26 cellular contexts compared by ENCODE assay signal in genomic region chr17:57819867-57820266, GRCh38.
"Had no signal": no experiment of that assay in that cellular context is flagged by ENCODE, and none has a peak within 500 bp of the region (broad histone marks: within the 10 kb centered on the region; RNA-seq: fewer than 3 reads in every experiment).

No MANE protein-coding gene starts in this region.

- H3K9me3 ChIP-seq: left lung, mucosa of descending colon, ovary, right atrium auricular region, right lobe of liver, tibial nerve, uterus had no signal

- H3K36me3 ChIP-seq: left lung, ovary, right atrium auricular region, right lobe of liver, tibial nerve, uterus had no signal

- H3K27me3 ChIP-seq: ovary, right atrium auricular region, right lobe of liver, tibial nerve, uterus had no signal

- ATAC-seq: left colon; left lung; mucosa of descending colon; naive thymus-derived CD4-positive, alpha-beta T cell; natural killer cell treated with Interleukin-12 subunit alpha and Interleukin-12 subunit beta and Interleukin-15 and Interleukin-18, amount 100 ng/mL, for 72 hours; right lobe of liver; stimulated activated memory B cell treated with anti-CD40 and anti-IgM and Interleukin-4, amounts not matched to agents 10 μg/mL and 1 μg/mL and 100 μg/mL, for 72 hours; stimulated activated naive CD8-positive, alpha-beta T cell treated with anti-CD3 and anti-CD28 coated beads, Interleukin-15, amount 100 ng/mL, for 72 hours had no signal

- H3K4me3 Mint-ChIP-seq: memory B cell; naive thymus-derived CD4-positive, alpha-beta T cell; natural killer cell treated with Interleukin-12 subunit alpha and Interleukin-12 subunit beta and Interleukin-15 and Interleukin-18, amount 100 ng/mL, for 72 hours; stimulated activated memory B cell treated with anti-CD40 and anti-IgM and Interleukin-4, amounts not matched to agents 10 μg/mL and 1 μg/mL and 100 μg/mL, for 72 hours; stimulated activated naive CD8-positive, alpha-beta T cell treated with anti-CD3 and anti-CD28 coated beads, Interleukin-15, amount 100 ng/mL, for 72 hours; type B pancreatic cell had no signal

- H3K36me3 Mint-ChIP-seq: naive thymus-derived CD4-positive, alpha-beta T cell; natural killer cell treated with Interleukin-12 subunit alpha and Interleukin-12 subunit beta and Interleukin-15 and Interleukin-18, amount 100 ng/mL, for 72 hours; stimulated activated memory B cell treated with anti-CD40 and anti-IgM and Interleukin-4, amounts not matched to agents 10 μg/mL and 1 μg/mL and 100 μg/mL, for 72 hours; type B pancreatic cell had no signal

- FAIRE-seq: kidney had no signal

- H3K4me3 ChIP-seq: left lung, lung, mucosa of descending colon, ovary, right atrium auricular region, right lobe of liver, smooth muscle cell, tibial nerve, uterus had no signal

- H3K27ac Mint-ChIP-seq: memory B cell; naive thymus-derived CD4-positive, alpha-beta T cell; natural killer cell treated with Interleukin-12 subunit alpha and Interleukin-12 subunit beta and Interleukin-15 and Interleukin-18, amount 100 ng/mL, for 72 hours; progenitor cell of endocrine pancreas; stimulated activated memory B cell treated with anti-CD40 and anti-IgM and Interleukin-4, amounts not matched to agents 10 μg/mL and 1 μg/mL and 100 μg/mL, for 72 hours; stimulated activated naive CD8-positive, alpha-beta T cell treated with anti-CD3 and anti-CD28 coated beads, Interleukin-15, amount 100 ng/mL, for 72 hours; type B pancreatic cell had no signal

- H3K9me3 Mint-ChIP-seq: memory B cell; naive thymus-derived CD4-positive, alpha-beta T cell; natural killer cell treated with Interleukin-12 subunit alpha and Interleukin-12 subunit beta and Interleukin-15 and Interleukin-18, amount 100 ng/mL, for 72 hours; stimulated activated memory B cell treated with anti-CD40 and anti-IgM and Interleukin-4, amounts not matched to agents 10 μg/mL and 1 μg/mL and 100 μg/mL, for 72 hours; stimulated activated naive CD8-positive, alpha-beta T cell treated with anti-CD3 and anti-CD28 coated beads, Interleukin-15, amount 100 ng/mL, for 72 hours; type B pancreatic cell had no signal

- H3K27ac ChIP-seq: left lung, ovary, right atrium auricular region, right lobe of liver, tibial nerve, uterus had no signal

- H3K4me1 ChIP-seq: left lung, right atrium auricular region, right lobe of liver, tibial nerve, uterus had no signal

- H3K4me1 Mint-ChIP-seq: memory B cell; naive thymus-derived CD4-positive, alpha-beta T cell; stimulated activated memory B cell treated with anti-CD40 and anti-IgM and Interleukin-4, amounts not matched to agents 10 μg/mL and 1 μg/mL and 100 μg/mL, for 72 hours; stimulated activated naive CD8-positive, alpha-beta T cell treated with anti-CD3 and anti-CD28 coated beads, Interleukin-15, amount 100 ng/mL, for 72 hours had no signal

- H3K4me2 ChIP-seq: smooth muscle cell had no signal

- DNase-seq: hippocampal formation; kidney; left colon; left lung; midbrain; mucosa of descending colon; naive thymus-derived CD4-positive, alpha-beta T cell; ovary; right lobe of liver; stimulated activated CD4-positive, alpha-beta T cell treated with anti-CD3 and anti-CD28 coated beads, Interleukin-1b, Interleukin-23, amount 100 ng/mL, for 48 hours; stimulated activated CD4-positive, alpha-beta T cell treated with anti-CD3 and anti-CD28 coated beads, Interleukin-2, amount 100 ng/mL, for 48 hours; stimulated activated CD4-positive, alpha-beta T cell treated with anti-CD3 and anti-CD28 coated beads, Interleukin-4, amount 100 ng/mL, for 4 hours; stimulated activated CD8-positive, alpha-beta memory T cell treated with anti-CD3 and anti-CD28 coated beads, Interleukin-4, amount 100 ng/mL, for 48 hours; stimulated activated naive CD4-positive, alpha-beta T cell treated with Interleukin-2 at 50 U/mL for 16 hours; stimulated activated naive CD8-positive, alpha-beta T cell treated with anti-CD3 and anti-CD28 coated beads, Interleukin-15, amount 100 ng/mL, for 72 hours; substantia nigra; uterus had no signal
